In the genomic region with DNA sequence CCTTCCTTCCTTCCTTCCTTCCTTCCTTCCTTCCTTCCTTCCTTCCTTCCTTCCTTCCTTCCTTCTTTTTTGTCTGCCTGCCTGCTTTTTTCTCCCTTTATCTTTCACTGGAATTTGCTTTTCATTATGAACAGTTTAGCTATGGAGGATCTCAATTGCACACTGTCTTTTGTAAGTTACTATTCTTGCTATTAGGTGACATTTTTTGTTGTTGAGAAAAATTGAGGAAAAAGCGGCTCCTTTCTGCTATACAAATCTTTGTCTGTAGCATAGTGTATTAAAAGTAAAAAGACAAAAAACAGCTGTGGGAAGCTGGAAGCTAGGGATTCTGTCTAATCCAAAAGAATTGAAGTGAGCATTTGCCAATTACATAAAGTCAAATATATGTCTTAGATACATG, we compare ENCODE assay signal across 18 cellular contexts.
"Had no signal": no experiment of that assay in that cellular context is flagged by ENCODE, and none has a peak within 500 bp of the region (broad histone marks: within the 10 kb centered on the region; RNA-seq: fewer than 3 reads in every experiment).

No MANE protein-coding gene starts in this region.

- DNase-seq: dermis blood vessel endothelial cell; dorsolateral prefrontal cortex; effector CD4-positive, alpha-beta T cell; effector memory CD4-positive, alpha-beta T cell; foreskin keratinocyte; gastrocnemius medialis; glutamatergic neuron; head of caudate nucleus; heart right ventricle; hippocampal formation; left cardiac atrium; left lung; left ventricle myocardium superior; lower lobe of right lung; mesenchymal stem cell; midbrain had no signal

- H3K9me3 ChIP-seq: gastrocnemius medialis, lower lobe of right lung had no signal

- H3K27ac ChIP-seq: coronary artery, dorsolateral prefrontal cortex, esophagus muscularis mucosa, foreskin keratinocyte, gastrocnemius medialis, heart right ventricle, left lung, lower lobe of right lung had no signal

- H3K36me3 ChIP-seq: esophagus muscularis mucosa, gastrocnemius medialis, heart right ventricle, left lung, lower lobe of right lung had no signal

- H3K4me3 ChIP-seq: coronary artery, dorsolateral prefrontal cortex, esophagus muscularis mucosa, gastrocnemius medialis, heart right ventricle, left lung, lower lobe of right lung had no signal

- H3K4me1 ChIP-seq: esophagus muscularis mucosa, foreskin keratinocyte, gastrocnemius medialis, heart right ventricle, left lung, lower lobe of right lung had no signal

- ATAC-seq: foreskin keratinocyte, gastrocnemius medialis, heart right ventricle, left cardiac atrium, left lung, left ventricle myocardium superior, lower lobe of right lung had no signal

- H3K27me3 ChIP-seq: esophagus muscularis mucosa, foreskin keratinocyte, gastrocnemius medialis, heart right ventricle, left lung had no signal
